10 cellular contexts compared by ENCODE assay signal in genomic region chr20:235891-236290, GRCh38. TPM values are rescaled to one million over a fixed set of nuclear protein-coding genes. Genes with fewer than 3 reads are reported as not detected.
DNase-seq lines count a peak whose midpoint lies in the region; ATAC-seq, FAIRE-seq and TF ChIP-seq lines count a peak whose summit lies in the region.
"Had no signal": no experiment of that assay in that cellular context is flagged by ENCODE, and none has a peak within 500 bp of the region (broad histone marks: within the 10 kb centered on the region; RNA-seq: fewer than 3 reads in every experiment).

No MANE protein-coding gene starts in this region.

- BruUV-seq in Calu3 (replicated peaks; lab: Mats Ljungman, UMichigan) = no TSS peak
- no TSS peak for BruUV-seq in mammary epithelial cell (replicated peaks; lab: Mats Ljungman, UMichigan)

- no peak overlapping the region for H3K27ac Mint-ChIP-seq in Calu3 (ENCODE audit: unreplicated experiment)

- WGBS in mammary epithelial cell (ENCODE audit: low coverage, missing lambda C conversion rate) = 0% methylated on average over 1 of the region's 1 CpG

- H3K4me2 ChIP-seq in mammary epithelial cell (ENCODE audit: insufficient read depth, low read depth, low read length) = peak overlapping the region; percentile 16

- no peak overlapping the region for H3K4me3 ChIP-seq in mammary epithelial cell (replicated peaks in 1 of 3; ENCODE audit: insufficient read depth in 1 of 3, low read depth in 2 of 3, low read length in 3 of 3)
- H3K4me3 ChIP-seq: pancreas had no signal

- H3K4me3 Mint-ChIP-seq in Calu3 (ENCODE audit: low read depth, unreplicated experiment) = no peak overlapping the region

- H3K27me3 ChIP-seq in mammary epithelial cell (ENCODE audit: insufficient read depth, low read length) = no peaks in the 10 kb centered on the region
- H3K27me3 ChIP-seq: pancreas had no signal

- peaks cover 14% of the 10 kb centered on the region for H3K4me1 ChIP-seq in mammary epithelial cell (ENCODE audit: insufficient read depth, low read length)
- H3K4me1 ChIP-seq: pancreas had no signal

- intact Hi-C loops in Calu3 (cut with micrococcal nuclease; ENCODE audit: unreplicated experiment) (no loop called here), mammary epithelial cell (cut with micrococcal nuclease) (loop anchor here (1.0 to 5.0 kb wide), 6 partner anchors 31 to 501 kb away; partner anchors contain the start of gene NRSN2)

- no peaks in the 10 kb centered on the region for H4K20me1 ChIP-seq in mammary epithelial cell (ENCODE audit: insufficient read depth, low read length)

- no peak for FAIRE-seq in GM19239 (lab: Jason Lieb, UNC)
- FAIRE-seq: pancreas had no signal

- TF ChIP-seq EP300 in Ishikawa (IDR thresholded peaks at IDR 0.05; ENCODE audit: borderline replicate concordance) = no peak

- H2AFZ ChIP-seq in mammary epithelial cell (ENCODE audit: low read depth, low read length) = peak overlapping the region; percentile 4

- no peaks in the 10 kb centered on the region for H3K9me3 ChIP-seq in mammary epithelial cell (replicated peaks; ENCODE audit: insufficient read depth, low read length)
- H3K9me3 ChIP-seq: pancreas had no signal

- ATAC-seq in left lobe of liver (peak; percentile 86), HG02884 (IDR thresholded peaks at IDR 0.05; ENCODE audit: unreplicated experiment) (no peak), GM21723 (IDR thresholded peaks at IDR 0.05; ENCODE audit: unreplicated experiment) (no peak)

- H3K9ac ChIP-seq in mammary epithelial cell (ENCODE audit: insufficient read depth, low read length) = no peak overlapping the region

- H3K36me3 Mint-ChIP-seq in Calu3 (ENCODE audit: insufficient read depth, unreplicated experiment) = no peaks in the 10 kb centered on the region

- peak; percentile 46 for TF ChIP-seq RAD21 in Ishikawa (IDR thresholded peaks at IDR 0.05; ENCODE audit: low read depth)

- in situ Hi-C loops in mammary epithelial cell (cut with MboI; ENCODE audit: low sequenced_read_pairs in 2 of 2) = no loop called here

- H3K9me3 Mint-ChIP-seq in Calu3 (ENCODE audit: low read depth, unreplicated experiment) = no peaks in the 10 kb centered on the region

- CTCF ChIA-PET in Calu3 (lab: Charles Lee) = no interaction called here
- CTCF ChIA-PET in mammary epithelial cell (lab: Charles Lee; ENCODE audit: low non-redundant PET) = interaction anchor here (0.6 to 1.1 kb wide), 4 partner anchors 9 to 149 kb away, joined by 3 to 4 read pairs (median 3); partner anchors contain the start of gene DEFB129

- H3K27me3 Mint-ChIP-seq in Calu3 (ENCODE audit: unreplicated experiment) = no peaks in the 10 kb centered on the region

- dilution Hi-C loops in mammary epithelial cell (cut with HindIII; ENCODE audit: low sequenced_read_pairs) = loop anchor here (5.0 kb wide), 2 partner anchors 69 to 96 kb away; no protein-coding TSS in a partner anchor

- no peaks in the 10 kb centered on the region for H3K4me1 Mint-ChIP-seq in Calu3 (ENCODE audit: low read depth, unreplicated experiment)

- DNase-seq in Calu3 (peak; percentile 9), mammary epithelial cell (peak; percentile 69), left lobe of liver (ENCODE audit: low spot score) (no peak), GM19239 (ENCODE audit: insufficient read length, low spot score) (no peak), NCI-H2029 treated with DMSO at 0.1 percent for 48 hours (lab: John Stamatoyannopoulos, UW) (no peak)
- DNase-seq: KG1, pancreas had no signal

- TF ChIP-seq CTCF in Calu3 (IDR thresholded peaks at IDR 0.05; ENCODE audit: unreplicated experiment) (no peak), mammary epithelial cell (conservative IDR thresholded peaks at IDR 0.05 in 1 of 2, IDR thresholded peaks at IDR 0.05 in 1 of 2; ENCODE audit: extremely low read depth in 1 of 2, insufficient read depth in 1 of 2, low read depth in 1 of 2, low read length in 2 of 2) (peak; percentile 40 to 77)

- no peaks in the 10 kb centered on the region for H3K79me2 ChIP-seq in mammary epithelial cell (ENCODE audit: insufficient read depth, low read length)

- no peaks in the 10 kb centered on the region for H3K36me3 ChIP-seq in mammary epithelial cell (ENCODE audit: insufficient read depth, low read length)
- H3K36me3 ChIP-seq: pancreas had no signal

- H3K27ac ChIP-seq in mammary epithelial cell (ENCODE audit: insufficient read depth, low read depth, low read length) = peak overlapping the region; percentile 0
- H3K27ac ChIP-seq: pancreas had no signal

TF ChIP-seq in Ishikawa, 13 proteins besides CTCF, POLR2A, EP300 and RAD21:
- TF ChIP-seq TAF1 (IDR thresholded peaks at IDR 0.05; ENCODE audit: low read depth) (no peak), YY1 (IDR thresholded peaks at IDR 0.05; ENCODE audit: low read depth) (no peak), REST (IDR thresholded peaks at IDR 0.05; ENCODE audit: low read depth) (no peak), FOXM1 (IDR thresholded peaks at IDR 0.05; ENCODE audit: borderline replicate concordance, low read depth) (no peak), TEAD4 (IDR thresholded peaks at IDR 0.05) (no peak), CREB1 (IDR thresholded peaks at IDR 0.05; ENCODE audit: low read depth) (no peak), ZBTB7A (IDR thresholded peaks at IDR 0.05; ENCODE audit: low read depth) (no peak), TCF12 (IDR thresholded peaks at IDR 0.05; ENCODE audit: low read depth) (no peak), EGR1 (IDR thresholded peaks at IDR 0.05) (no peak), CEBPB (IDR thresholded peaks at IDR 0.05) (no peak), NFIC (IDR thresholded peaks at IDR 0.05) (no peak)
- TF ChIP-seq, protein P1, sequence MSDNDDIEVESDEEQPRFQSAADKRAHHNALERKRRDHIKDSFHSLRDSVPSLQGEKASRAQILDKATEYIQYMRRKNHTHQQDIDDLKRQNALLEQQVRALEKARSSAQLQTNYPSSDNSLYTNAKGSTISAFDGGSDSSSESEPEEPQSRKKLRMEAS (IDR thresholded peaks at IDR 0.05) = no peak
- TF ChIP-seq, protein P2, sequence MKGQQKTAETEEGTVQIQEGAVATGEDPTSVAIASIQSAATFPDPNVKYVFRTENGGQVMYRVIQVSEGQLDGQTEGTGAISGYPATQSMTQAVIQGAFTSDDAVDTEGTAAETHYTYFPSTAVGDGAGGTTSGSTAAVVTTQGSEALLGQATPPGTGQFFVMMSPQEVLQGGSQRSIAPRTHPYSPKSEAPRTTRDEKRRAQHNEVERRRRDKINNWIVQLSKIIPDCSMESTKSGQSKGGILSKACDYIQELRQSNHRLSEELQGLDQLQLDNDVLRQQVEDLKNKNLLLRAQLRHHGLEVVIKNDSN (IDR thresholded peaks at IDR 0.05) = no peak

RNA-seq across cellular contexts. Expression of gene DEFB129, which starts 8.8 kb away (rescaled TPM):
- not detected in 2 replicates for total RNA-seq in Calu3 (2022)
- total RNA-seq in mammary epithelial cell = not detected
- not detected for polyA plus RNA-seq in mammary epithelial cell
- polyA minus RNA-seq in mammary epithelial cell = not detected
- not detected for total RNA-seq in left lobe of liver
- total RNA-seq: pancreas had no signal
- polyA plus RNA-seq: pancreas had no signal

RNA-seq across cellular contexts. Expression of gene DEFB132, which starts 21.6 kb away (rescaled TPM):
- total RNA-seq in Calu3 (2022) (not detected in 2 replicates), mammary epithelial cell (not detected), left lobe of liver (0.15 TPM)
- polyA plus RNA-seq in mammary epithelial cell = not detected
- not detected for polyA minus RNA-seq in mammary epithelial cell
- total RNA-seq: pancreas had no signal

RNA-seq across cellular contexts. Expression of gene DEFB128, which starts 46.4 kb away (rescaled TPM):
- total RNA-seq in Calu3 (2022) = not detected in 2 replicates
- total RNA-seq in mammary epithelial cell = not detected
- polyA plus RNA-seq in mammary epithelial cell = not detected
- not detected for polyA minus RNA-seq in mammary epithelial cell
- not detected for total RNA-seq in left lobe of liver
- total RNA-seq: pancreas had no signal
- polyA plus RNA-seq: pancreas had no signal

RNA-seq across cellular contexts. Expression of gene C20orf96, which starts 54.7 kb away (rescaled TPM):
- total RNA-seq in Calu3 (2022) = 7.3 and 8.8 TPM in 2 replicates
- 1 to 10 TPM in 1 of 2 donors, under 1 TPM in 1; 0.83 to 2.7 TPM for total RNA-seq in mammary epithelial cell
- 2.3 TPM for polyA plus RNA-seq in mammary epithelial cell
- not detected for polyA minus RNA-seq in mammary epithelial cell
- 2.0 TPM for total RNA-seq in left lobe of liver

Comparison
In these comparisons a context has a peak if more than half of its experiments do, and no peak if none do; other contexts are left out.
1. DNase-seq: peak in Calu3 (single experiment) and mammary epithelial cell (single experiment); none in left lobe of liver (single experiment), GM19239 (single experiment) and NCI-H2029 treated with DMSO at 0.1 percent for 48 hours (single experiment).